Comparison of ENCODE assay signal across 1 cellular context in genomic region chr3:46962990-46963389, GRCh38.
TF ChIP-seq lines count a peak whose summit lies in the region.

No MANE protein-coding gene starts in this region.

TF ChIP-seq in IMR-90, 13 proteins besides CTCF, POLR2A, EP300 and RAD21:
- no peak for TF ChIP-seq MAZ (IDR thresholded peaks at IDR 0.05; ENCODE audit: borderline replicate concordance, low read depth, low read length)
- TF ChIP-seq RCOR1 (IDR thresholded peaks at IDR 0.05; ENCODE audit: insufficient replicate concordance, low read length) = no peak
- TF ChIP-seq MAFK (IDR thresholded peaks at IDR 0.05; ENCODE audit: low read depth, low read length) = no peak
- no peak for TF ChIP-seq RFX5 (IDR thresholded peaks at IDR 0.05; ENCODE audit: low read depth, low read length)
- TF ChIP-seq BHLHE40 (IDR thresholded peaks at IDR 0.05; ENCODE audit: low read depth, low read length) = no peak
- TF ChIP-seq SMC3 (IDR thresholded peaks at IDR 0.05; ENCODE audit: low read depth, low read length) = no peak
- no peak for TF ChIP-seq CHD1 (IDR thresholded peaks at IDR 0.05; ENCODE audit: low read depth, low read length)
- no peak for TF ChIP-seq FOS (IDR thresholded peaks at IDR 0.05; ENCODE audit: low read depth, low read length)
- TF ChIP-seq, protein P1, sequence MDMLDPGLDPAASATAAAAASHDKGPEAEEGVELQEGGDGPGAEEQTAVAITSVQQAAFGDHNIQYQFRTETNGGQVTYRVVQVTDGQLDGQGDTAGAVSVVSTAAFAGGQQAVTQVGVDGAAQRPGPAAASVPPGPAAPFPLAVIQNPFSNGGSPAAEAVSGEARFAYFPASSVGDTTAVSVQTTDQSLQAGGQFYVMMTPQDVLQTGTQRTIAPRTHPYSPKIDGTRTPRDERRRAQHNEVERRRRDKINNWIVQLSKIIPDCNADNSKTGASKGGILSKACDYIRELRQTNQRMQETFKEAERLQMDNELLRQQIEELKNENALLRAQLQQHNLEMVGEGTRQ (IDR thresholded peaks at IDR 0.05; ENCODE audit: low read depth, low read length) = no peak
- TF ChIP-seq, protein P2, sequence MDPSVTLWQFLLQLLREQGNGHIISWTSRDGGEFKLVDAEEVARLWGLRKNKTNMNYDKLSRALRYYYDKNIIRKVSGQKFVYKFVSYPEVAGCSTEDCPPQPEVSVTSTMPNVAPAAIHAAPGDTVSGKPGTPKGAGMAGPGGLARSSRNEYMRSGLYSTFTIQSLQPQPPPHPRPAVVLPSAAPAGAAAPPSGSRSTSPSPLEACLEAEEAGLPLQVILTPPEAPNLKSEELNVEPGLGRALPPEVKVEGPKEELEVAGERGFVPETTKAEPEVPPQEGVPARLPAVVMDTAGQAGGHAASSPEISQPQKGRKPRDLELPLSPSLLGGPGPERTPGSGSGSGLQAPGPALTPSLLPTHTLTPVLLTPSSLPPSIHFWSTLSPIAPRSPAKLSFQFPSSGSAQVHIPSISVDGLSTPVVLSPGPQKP (IDR thresholded peaks at IDR 0.05; ENCODE audit: borderline replicate concordance, low read depth, low read length) = no peak
- no peak for TF ChIP-seq NFE2L2 (IDR thresholded peaks at IDR 0.05; ENCODE audit: low read depth, low read length)
